In the genomic region with DNA sequence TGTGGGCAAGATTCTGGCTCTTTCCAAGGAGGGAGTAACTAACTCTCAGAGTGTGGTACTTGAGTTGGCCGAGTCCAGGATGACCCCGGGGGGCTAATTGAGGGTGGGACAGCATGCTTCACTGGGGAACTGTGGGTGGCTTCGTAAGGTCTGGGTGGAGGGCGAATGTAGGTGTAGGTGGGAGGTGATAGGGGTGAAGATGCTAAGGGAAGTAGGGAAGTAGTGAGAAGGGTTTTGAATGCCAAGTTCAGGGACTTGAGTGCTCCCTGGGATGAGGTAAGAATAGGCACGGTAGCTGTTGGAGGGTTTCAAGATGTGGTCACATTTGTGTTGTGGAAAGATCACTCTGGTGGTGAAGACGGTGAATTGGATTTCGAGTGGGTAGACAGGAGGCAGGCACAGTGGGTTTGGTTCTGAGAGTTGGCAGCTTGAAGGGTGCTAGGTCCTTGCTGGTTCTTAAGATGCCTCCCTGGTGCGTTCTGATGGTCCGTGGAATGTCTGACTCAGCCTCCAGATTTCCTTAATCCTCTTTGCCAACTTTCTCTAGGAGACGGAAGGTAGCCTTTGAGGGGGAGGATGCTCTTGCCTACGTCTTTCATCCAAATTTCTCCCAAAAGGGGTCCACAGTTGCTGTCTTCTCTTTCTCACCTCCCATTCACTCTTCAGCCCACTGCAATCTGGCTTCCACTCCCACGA, we compare ENCODE assay signal across 23 cellular contexts.
"Had no signal": no experiment of that assay in that cellular context is flagged by ENCODE, and none has a peak within 500 bp of the region (broad histone marks: within the 10 kb centered on the region; RNA-seq: fewer than 3 reads in every experiment).

No MANE protein-coding gene starts in this region.

- H3K4me3 ChIP-seq: gastroesophageal sphincter, heart left ventricle, left ventricle myocardium inferior, spleen, thyroid gland had no signal

- DNase-seq: activated CD4-positive, alpha-beta T cell treated with anti-CD3 and anti-CD28 coated beads for 36 hours; activated CD4-positive, alpha-beta T cell treated with anti-CD3 and anti-CD28 coated beads, Interleukin-2, amount 50 U/mL, for 48 hours; activated naive CD4-positive, alpha-beta T cell; activated naive CD8-positive, alpha-beta T cell treated with anti-CD3 and anti-CD28 coated beads for 36 hours; brain microvascular endothelial cell; cerebellar nuclear complex; cortex of kidney; erythroblast; heart left ventricle; kidney glomerular epithelial cell; left ventricle myocardium inferior; nephron progenitor cell; occipital lobe; posterior cingulate gyrus; retina; spleen; stimulated activated CD4-positive, alpha-beta T cell treated with anti-CD3 and anti-CD28 coated beads, Interleukin-4, amount 100 ng/mL, for 4 hours; stimulated activated naive B cell treated with anti-CD40 and anti-IgM and Interleukin-4, amounts not matched to agents 10 μg/mL and 1 μg/mL and 100 μg/mL, for 72 hours; thyroid gland had no signal

- FAIRE-seq: endometrium, TTC549 had no signal

- ATAC-seq: activated CD4-positive, alpha-beta T cell treated with anti-CD3 and anti-CD28 coated beads for 36 hours; gastroesophageal sphincter; heart left ventricle; stimulated activated naive B cell treated with anti-CD40 and anti-IgM and Interleukin-4, amounts not matched to agents 10 μg/mL and 1 μg/mL and 100 μg/mL, for 72 hours; WTC11 had no signal
